Comparison of ENCODE assay signal across 1 cellular context in genomic region chr16:21628196-21628726, GRCh38.
TF ChIP-seq lines count a peak whose summit lies in the region.

No MANE protein-coding gene starts in this region.

TF ChIP-seq in SK-N-SH treated with all-trans-retinoic acid at 6 μM for 48 hours, 23 proteins besides CTCF, POLR2A, EP300 and RAD21 (continued from another document):
- TF ChIP-seq CSRNP3 (CRISPR knock-in tag; IDR thresholded peaks at IDR 0.05) (no peak), TOX (CRISPR knock-in tag; IDR thresholded peaks at IDR 0.05; ENCODE audit: borderline replicate concordance) (no peak), BACH2 (CRISPR knock-in tag; IDR thresholded peaks at IDR 0.05; ENCODE audit: borderline replicate concordance) (no peak), TSHZ2 (CRISPR knock-in tag; IDR thresholded peaks at IDR 0.05) (no peak), PATZ1 (CRISPR knock-in tag; IDR thresholded peaks at IDR 0.05; ENCODE audit: borderline replicate concordance) (no peak), POU6F1 (CRISPR knock-in tag; IDR thresholded peaks at IDR 0.05; ENCODE audit: borderline replicate concordance, low read depth) (no peak), ZC3H10 (CRISPR knock-in tag; IDR thresholded peaks at IDR 0.05) (no peak), ZNF565 (CRISPR knock-in tag; conservative IDR thresholded peaks at IDR 0.05; ENCODE audit: low read depth) (no peak), ESRRG (CRISPR knock-in tag; IDR thresholded peaks at IDR 0.05) (no peak), TCF4 (CRISPR knock-in tag; IDR thresholded peaks at IDR 0.05; ENCODE audit: borderline replicate concordance) (no peak)
- TF ChIP-seq, protein P1, sequence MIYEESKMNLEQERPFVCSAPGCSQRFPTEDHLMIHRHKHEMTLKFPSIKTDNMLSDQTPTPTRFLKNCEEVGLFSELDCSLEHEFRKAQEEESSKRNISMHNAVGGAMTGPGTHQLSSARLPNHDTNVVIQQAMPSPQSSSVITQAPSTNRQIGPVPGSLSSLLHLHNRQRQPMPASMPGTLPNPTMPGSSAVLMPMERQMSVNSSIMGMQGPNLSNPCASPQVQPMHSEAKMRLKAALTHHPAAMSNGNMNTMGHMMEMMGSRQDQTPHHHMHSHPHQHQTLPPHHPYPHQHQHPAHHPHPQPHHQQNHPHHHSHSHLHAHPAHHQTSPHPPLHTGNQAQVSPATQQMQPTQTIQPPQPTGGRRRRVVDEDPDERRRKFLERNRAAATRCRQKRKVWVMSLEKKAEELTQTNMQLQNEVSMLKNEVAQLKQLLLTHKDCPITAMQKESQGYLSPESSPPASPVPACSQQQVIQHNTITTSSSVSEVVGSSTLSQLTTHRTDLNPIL (CRISPR knock-in tag; IDR thresholded peaks at IDR 0.05; ENCODE audit: low read depth) = no peak
